ENCODE assay signal across 18 cellular contexts in the genomic region with DNA sequence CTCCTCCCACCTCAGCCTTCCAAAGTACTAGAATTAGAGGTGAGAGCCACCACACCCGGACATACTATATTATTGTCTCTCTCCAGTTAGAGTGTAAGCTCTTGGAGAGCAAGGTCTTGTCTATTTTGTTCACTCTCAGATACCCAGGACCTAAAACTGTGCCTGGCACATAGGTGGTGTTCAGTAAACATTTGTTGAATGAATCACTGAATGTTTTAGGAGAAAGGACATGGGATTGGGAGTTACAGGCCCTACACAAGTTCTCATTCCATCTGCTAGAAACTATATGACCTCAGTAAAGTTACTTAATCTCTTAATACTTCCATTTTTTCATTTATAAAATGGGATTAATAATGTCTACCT. TPM values are rescaled to one million over a fixed set of nuclear protein-coding genes. Genes with fewer than 3 reads are reported as not detected.
DNase-seq lines count a peak whose midpoint lies in the region; ATAC-seq and TF ChIP-seq lines count a peak whose summit lies in the region.
"Had no signal": no experiment of that assay in that cellular context is flagged by ENCODE, and none has a peak within 500 bp of the region (broad histone marks: within the 10 kb centered on the region; RNA-seq: fewer than 3 reads in every experiment).

No MANE protein-coding gene starts in this region.

- H3K9me3 Mint-ChIP-seq in T-helper 1 cell treated with Interleukin-12 subunit alpha and Interleukin-12 subunit beta and Interleukin-4 antibody, amounts not matched to agents 30 μg/mL and 1 μg/mL, for 36 hours: no peaks in the 10 kb centered on the region
- H3K9me3 Mint-ChIP-seq in activated naive CD8-positive, alpha-beta T cell treated with anti-CD3 and anti-CD28 coated beads, Interleukin-2, amount 50 U/mL, for 24 hours: no peaks in the 10 kb centered on the region
- H3K9me3 Mint-ChIP-seq in nephron progenitor cell: no peaks in the 10 kb centered on the region

- H3K27ac Mint-ChIP-seq in T-helper 1 cell treated with Interleukin-12 subunit alpha and Interleukin-12 subunit beta and Interleukin-4 antibody, amounts not matched to agents 30 μg/mL and 1 μg/mL, for 36 hours: peak overlapping the region; percentile 98
- H3K27ac Mint-ChIP-seq in activated naive CD8-positive, alpha-beta T cell treated with anti-CD3 and anti-CD28 coated beads, Interleukin-2, amount 50 U/mL, for 24 hours: peak overlapping the region; percentile 97
- H3K27ac Mint-ChIP-seq in nephron progenitor cell: no peak overlapping the region

- no peak for ATAC-seq in activated naive CD8-positive, alpha-beta T cell treated with anti-CD3 and anti-CD28 coated beads, Interleukin-2, amount 50 U/mL, for 24 hours
- ATAC-seq in HG03175 (IDR thresholded peaks at IDR 0.05; ENCODE audit: unreplicated experiment) (no peak), HG03378 (IDR thresholded peaks at IDR 0.05; ENCODE audit: unreplicated experiment) (no peak)
- ATAC-seq: PC-3 had no signal

- TF ChIP-seq CTCF in HEK293 (tag by site-specific recombination; IDR thresholded peaks at IDR 0.05) (no peak), nephron progenitor cell (IDR thresholded peaks at IDR 0.05) (no peak), sigmoid colon (IDR thresholded peaks at IDR 0.05) (no peak)

- H3K27me3 Mint-ChIP-seq in T-helper 1 cell treated with Interleukin-12 subunit alpha and Interleukin-12 subunit beta and Interleukin-4 antibody, amounts not matched to agents 30 μg/mL and 1 μg/mL, for 36 hours (ENCODE audit: low read depth): peaks cover 25% of the 10 kb centered on the region
- H3K27me3 Mint-ChIP-seq in activated naive CD8-positive, alpha-beta T cell treated with anti-CD3 and anti-CD28 coated beads, Interleukin-2, amount 50 U/mL, for 24 hours: peaks cover 3% of the 10 kb centered on the region
- peaks cover 15% of the 10 kb centered on the region for H3K27me3 Mint-ChIP-seq in nephron progenitor cell (ENCODE audit: low read depth, poor library complexity)

- no peak for DNase-seq in T-helper 1 cell
- DNase-seq in activated naive CD8-positive, alpha-beta T cell treated with anti-CD3 and anti-CD28 coated beads, Interleukin-2, amount 50 U/mL, for 24 hours: no peak
- DNase-seq in nephron progenitor cell: no peak
- no peak for DNase-seq in sigmoid colon
- DNase-seq: 8988T, DMS 273 treated with DMSO at 0.1 percent for 48 hours, hypothalamus, left ventricle myocardium inferior, NCI-H1436 treated with DMSO at 0.1 percent for 48 hours, NCI-H510A, PC-3, small intestine had no signal

- 0 out of 2 replicates have a peak, but pooled peaks cover 2% of the 10 kb centered on the region for H3K4me1 ChIP-seq in HEK293 (ENCODE audit: control insufficient read depth, insufficient read depth, low read length)
- peaks cover 0 to 28% (median 19%) of the 10 kb centered on the region in 4 donors for H3K4me1 ChIP-seq in sigmoid colon

- peaks cover 8% of the 10 kb centered on the region for H3K36me3 Mint-ChIP-seq in T-helper 1 cell treated with Interleukin-12 subunit alpha and Interleukin-12 subunit beta and Interleukin-4 antibody, amounts not matched to agents 30 μg/mL and 1 μg/mL, for 36 hours (ENCODE audit: low read depth)
- H3K36me3 Mint-ChIP-seq in activated naive CD8-positive, alpha-beta T cell treated with anti-CD3 and anti-CD28 coated beads, Interleukin-2, amount 50 U/mL, for 24 hours (ENCODE audit: low read depth): peaks cover 9% of the 10 kb centered on the region
- no peaks in the 10 kb centered on the region for H3K36me3 Mint-ChIP-seq in nephron progenitor cell (ENCODE audit: low read depth)

- no peaks in the 10 kb centered on the region for H3K27me3 ChIP-seq in sigmoid colon
- H3K27me3 ChIP-seq: cardiac muscle cell had no signal

- no peak for TF ChIP-seq EP300 in sigmoid colon (IDR thresholded peaks at IDR 0.05)

- POLR2A ChIA-PET in HEK293 (lab: Yijun Ruan, JAX): no interaction called here

- 84 to 93% methylated on average over 1 of the region's 1 CpG for WGBS in sigmoid colon, 2 donors

- H3K9me3 ChIP-seq in HEK293 (ENCODE audit: control insufficient read depth, insufficient read depth, low read depth, low read length) (no peaks in the 10 kb centered on the region), sigmoid colon (no peaks in the 10 kb centered on the region)
- H3K9me3 ChIP-seq: left ventricle myocardium inferior, thoracic aorta had no signal

- intact Hi-C loops in sigmoid colon (cut with DNase I): no loop called here

- no peak overlapping the region for H3K4me3 ChIP-seq in HEK293 (ENCODE audit: low read depth, low read length)
- H3K4me3 ChIP-seq in sigmoid colon: no peak overlapping the region

- peaks cover 24% of the 10 kb centered on the region for H3K4me1 Mint-ChIP-seq in T-helper 1 cell treated with Interleukin-12 subunit alpha and Interleukin-12 subunit beta and Interleukin-4 antibody, amounts not matched to agents 30 μg/mL and 1 μg/mL, for 36 hours (ENCODE audit: low read depth)
- peaks cover 36% of the 10 kb centered on the region for H3K4me1 Mint-ChIP-seq in activated naive CD8-positive, alpha-beta T cell treated with anti-CD3 and anti-CD28 coated beads, Interleukin-2, amount 50 U/mL, for 24 hours
- H3K4me1 Mint-ChIP-seq in nephron progenitor cell: peaks cover 37% of the 10 kb centered on the region

- TF ChIP-seq POLR2A in sigmoid colon (IDR thresholded peaks at IDR 0.05): no peak

- H3K27ac ChIP-seq in HEK293 (ENCODE audit: extremely low read depth, low read depth, low read length) (no peak overlapping the region), sigmoid colon (peak overlapping the region in 1 of 4 donors; percentile 92)

- H3K36me3 ChIP-seq in HEK293 (ENCODE audit: control insufficient read depth in 2 of 2, insufficient read depth in 1 of 2, low read length in 2 of 2) (no peaks in the 10 kb centered on the region), sigmoid colon (no peaks in the 10 kb centered on the region)
- H3K36me3 ChIP-seq: cardiac muscle cell, left ventricle myocardium inferior, thoracic aorta had no signal

- CTCF ChIA-PET in HEK293 (lab: Yijun Ruan, JAX): interaction anchor here (0.6 to 1.3 kb wide), 4 partner anchors 13 to 323 kb away, joined by 3 to 4 read pairs (median 4); no protein-coding TSS in a partner anchor

- peak overlapping the region; percentile 97 for H3K4me3 Mint-ChIP-seq in T-helper 1 cell treated with Interleukin-12 subunit alpha and Interleukin-12 subunit beta and Interleukin-4 antibody, amounts not matched to agents 30 μg/mL and 1 μg/mL, for 36 hours
- H3K4me3 Mint-ChIP-seq in activated naive CD8-positive, alpha-beta T cell treated with anti-CD3 and anti-CD28 coated beads, Interleukin-2, amount 50 U/mL, for 24 hours: peak overlapping the region; percentile 100
- peak overlapping the region; percentile 98 for H3K4me3 Mint-ChIP-seq in nephron progenitor cell

TF ChIP-seq in HEK293, 187 proteins besides CTCF, POLR2A, EP300 and RAD21:
- no peak for TF ChIP-seq ZFP69B (tag by site-specific recombination; IDR thresholded peaks at IDR 0.05)
- TF ChIP-seq ZBTB17 (tag by site-specific recombination; IDR thresholded peaks at IDR 0.05): 0 out of 2 replicates have a peak, but pooled peaks have one; percentile 1

RNA-seq across cellular contexts. Expression of gene ATR, which starts 1.5 kb away (rescaled TPM):
- total RNA-seq in sigmoid colon: 10 to 100 TPM; 15.2 to 26.1 (median 19.8) TPM
- polyA plus RNA-seq in sigmoid colon: 10 to 100 TPM in 1 of 3 donors, 1 to 10 TPM in 2; 3.0 to 11.9 (median 4.6) TPM

RNA-seq across cellular contexts. Expression of gene PLS1, which starts 16.2 kb away (rescaled TPM):
- total RNA-seq in sigmoid colon: 1 to 10 TPM in 2 of 4 donors, under 1 TPM in 2; 0.55 to 1.8 (median 0.92) TPM
- 100 to 1,000 TPM; 123 to 366 (median 229) TPM for polyA plus RNA-seq in sigmoid colon
